In the genomic region with DNA sequence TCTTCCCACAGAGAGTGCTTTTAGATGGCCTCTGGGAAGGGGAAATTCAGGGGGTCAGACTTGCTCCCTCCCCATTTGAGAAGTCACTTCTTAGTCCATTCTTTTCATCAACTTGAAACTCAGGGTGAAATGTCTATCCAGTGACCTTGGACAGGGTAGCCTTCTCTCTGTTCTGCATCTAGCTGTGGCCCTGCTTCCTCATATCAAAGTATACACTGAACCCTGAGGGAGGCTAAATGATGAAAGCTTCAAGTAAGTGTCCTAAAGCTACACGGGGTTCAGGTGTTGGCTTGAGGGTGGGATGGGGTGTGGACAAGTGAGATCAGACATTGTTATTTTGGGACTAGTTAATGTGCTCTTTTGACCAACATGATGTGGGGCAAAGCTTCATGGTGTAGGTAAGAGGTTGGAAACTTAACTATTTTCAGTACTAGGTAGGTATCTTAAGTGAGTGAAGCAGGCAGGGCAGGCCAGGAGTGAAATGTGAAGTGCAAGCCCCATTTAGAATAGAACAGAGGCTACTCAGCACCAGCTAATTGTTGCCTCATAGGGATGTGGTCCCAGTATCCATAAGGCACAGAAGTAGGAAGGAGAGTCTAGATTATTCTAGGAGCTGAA, we compare ENCODE assay signal across 20 cellular contexts. TPM values are rescaled to one million over a fixed set of nuclear protein-coding genes. Genes with fewer than 3 reads are reported as not detected.
DNase-seq lines count a peak whose midpoint lies in the region; ATAC-seq, FAIRE-seq and TF ChIP-seq lines count a peak whose summit lies in the region.
"Had no signal": no experiment of that assay in that cellular context is flagged by ENCODE, and none has a peak within 500 bp of the region (broad histone marks: within the 10 kb centered on the region; RNA-seq: fewer than 3 reads in every experiment).

No MANE protein-coding gene starts in this region.

- FAIRE-seq in GM19239 (lab: Jason Lieb, UNC) (peak; percentile 48), D721Med (lab: Jason Lieb, UNC) (no peak)
- FAIRE-seq: G401.6 had no signal

- peaks cover 5% of the 10 kb centered on the region for H3K9me3 Mint-ChIP-seq in activated naive CD4-positive, alpha-beta T cell treated with anti-CD3 and anti-CD28 coated beads, Interleukin-2, amount 50 U/mL, for 24 hours
- peaks cover 5% of the 10 kb centered on the region for H3K9me3 Mint-ChIP-seq in central memory CD8-positive, alpha-beta T cell
- H3K9me3 Mint-ChIP-seq in stimulated activated naive B cell treated with anti-CD40 and anti-IgM and Interleukin-4, amounts not matched to agents 10 μg/mL and 1 μg/mL and 100 μg/mL, for 72 hours: peaks cover 30 to 31% of the 10 kb centered on the region in 2 donors

- no peak overlapping the region for H3K4me3 Mint-ChIP-seq in activated naive CD4-positive, alpha-beta T cell treated with anti-CD3 and anti-CD28 coated beads, Interleukin-2, amount 50 U/mL, for 24 hours
- H3K4me3 Mint-ChIP-seq in central memory CD8-positive, alpha-beta T cell: no peak overlapping the region
- H3K4me3 Mint-ChIP-seq in stimulated activated naive B cell treated with anti-CD40 and anti-IgM and Interleukin-4, amounts not matched to agents 10 μg/mL and 1 μg/mL and 100 μg/mL, for 72 hours: peak overlapping the region; percentile 14 to 25
- H3K4me3 Mint-ChIP-seq: CD14-positive monocyte, GM23338 had no signal

- ATAC-seq in central memory CD8-positive, alpha-beta T cell (replicated peaks; ENCODE audit: extremely low read depth, poor library complexity, severe bottlenecking): no peak
- ATAC-seq in stimulated activated naive B cell treated with anti-CD40 and anti-IgM and Interleukin-4, amounts not matched to agents 10 μg/mL and 1 μg/mL and 100 μg/mL, for 72 hours (replicated peaks): peak; percentile 80 to 83
- ATAC-seq in GM18511 (IDR thresholded peaks at IDR 0.05; ENCODE audit: unreplicated experiment): no peak
- ATAC-seq: GM23338 had no signal

- no peaks in the 10 kb centered on the region for H3K27me3 Mint-ChIP-seq in activated naive CD4-positive, alpha-beta T cell treated with anti-CD3 and anti-CD28 coated beads, Interleukin-2, amount 50 U/mL, for 24 hours
- no peaks in the 10 kb centered on the region for H3K27me3 Mint-ChIP-seq in central memory CD8-positive, alpha-beta T cell
- H3K27me3 Mint-ChIP-seq in stimulated activated naive B cell treated with anti-CD40 and anti-IgM and Interleukin-4, amounts not matched to agents 10 μg/mL and 1 μg/mL and 100 μg/mL, for 72 hours: no peaks in the 10 kb centered on the region

- TF ChIP-seq CTCF in D721Med (IDR thresholded peaks at IDR 0.05; ENCODE audit: insufficient read depth, missing control alignments): no peak

- H3K27ac Mint-ChIP-seq in activated naive CD4-positive, alpha-beta T cell treated with anti-CD3 and anti-CD28 coated beads, Interleukin-2, amount 50 U/mL, for 24 hours: peak overlapping the region; percentile 91
- H3K27ac Mint-ChIP-seq in central memory CD8-positive, alpha-beta T cell (ENCODE audit: low read depth): peak overlapping the region; percentile 63
- H3K27ac Mint-ChIP-seq in stimulated activated naive B cell treated with anti-CD40 and anti-IgM and Interleukin-4, amounts not matched to agents 10 μg/mL and 1 μg/mL and 100 μg/mL, for 72 hours: peak overlapping the region; percentile 93
- H3K27ac Mint-ChIP-seq: CD14-positive monocyte, GM23338 had no signal

- peaks cover 37% of the 10 kb centered on the region for H3K36me3 Mint-ChIP-seq in activated naive CD4-positive, alpha-beta T cell treated with anti-CD3 and anti-CD28 coated beads, Interleukin-2, amount 50 U/mL, for 24 hours
- H3K36me3 Mint-ChIP-seq in central memory CD8-positive, alpha-beta T cell (ENCODE audit: insufficient read depth): peaks cover 24% of the 10 kb centered on the region
- H3K36me3 Mint-ChIP-seq in stimulated activated naive B cell treated with anti-CD40 and anti-IgM and Interleukin-4, amounts not matched to agents 10 μg/mL and 1 μg/mL and 100 μg/mL, for 72 hours: peaks cover 59 to 73% of the 10 kb centered on the region in 2 donors
- H3K36me3 Mint-ChIP-seq: CD14-positive monocyte had no signal

- peaks cover 51% of the 10 kb centered on the region for H3K4me1 Mint-ChIP-seq in activated naive CD4-positive, alpha-beta T cell treated with anti-CD3 and anti-CD28 coated beads, Interleukin-2, amount 50 U/mL, for 24 hours
- peaks cover 50% of the 10 kb centered on the region for H3K4me1 Mint-ChIP-seq in central memory CD8-positive, alpha-beta T cell
- peaks cover 46 to 53% of the 10 kb centered on the region in 2 donors for H3K4me1 Mint-ChIP-seq in stimulated activated naive B cell treated with anti-CD40 and anti-IgM and Interleukin-4, amounts not matched to agents 10 μg/mL and 1 μg/mL and 100 μg/mL, for 72 hours
- H3K4me1 Mint-ChIP-seq: CD14-positive monocyte had no signal

- no peak for DNase-seq in activated naive CD4-positive, alpha-beta T cell (lab: John Stamatoyannopoulos, UW)
- no peak for DNase-seq in GM19239 (ENCODE audit: insufficient read length, low spot score)
- DNase-seq in central memory CD8-positive, alpha-beta T cell (ENCODE audit: low spot score in 2 of 2): no peak
- DNase-seq in stimulated activated naive B cell treated with anti-CD40 and anti-IgM and Interleukin-4, amounts not matched to agents 10 μg/mL and 1 μg/mL and 100 μg/mL, for 72 hours: no peak
- no peak for DNase-seq in D721Med (ENCODE audit: insufficient read length, low spot score)
- DNase-seq in H4 (ENCODE audit: low spot score): no peak
- DNase-seq: DND-41, KG1, NCI-H1417 treated with DMSO at 0.1 percent for 48 hours, NCI-H1930, NCI-H69, OCI-M1, RPMI8226, SIG-M5 had no signal

RNA-seq across cellular contexts. Expression of a gene that starts 41.0 kb away (rescaled TPM):
- total RNA-seq in H4 (2014; rRNA removed; shearing (Covaris generic)): not detected in 2 replicates
- total RNA-seq: A673, GM23338 had no signal

Comparison
In these comparisons a context has a peak if more than half of its experiments do, and no peak if none do; other contexts are left out.
1. H3K4me3 Mint-ChIP-seq: peak in stimulated activated naive B cell treated with anti-CD40 and anti-IgM and Interleukin-4, amounts not matched to agents 10 μg/mL and 1 μg/mL and 100 μg/mL, for 72 hours (2 of 2); none in activated naive CD4-positive, alpha-beta T cell treated with anti-CD3 and anti-CD28 coated beads, Interleukin-2, amount 50 U/mL, for 24 hours (single experiment) and central memory CD8-positive, alpha-beta T cell (single experiment).
2. ATAC-seq: peak in stimulated activated naive B cell treated with anti-CD40 and anti-IgM and Interleukin-4, amounts not matched to agents 10 μg/mL and 1 μg/mL and 100 μg/mL, for 72 hours (2 of 2); none in central memory CD8-positive, alpha-beta T cell (single experiment) and GM18511 (single experiment).
3. Peak in every context shown above with its lines, with median percentiles within 50 percentile points of each other: H3K27ac Mint-ChIP-seq.